Comparison of ENCODE assay signal across 8 cellular contexts in genomic region chr5:91419571-91420537, GRCh38. TPM values are rescaled to one million over a fixed set of nuclear protein-coding genes. Genes with fewer than 3 reads are reported as not detected.
DNase-seq lines count a peak whose midpoint lies in the region; ATAC-seq lines count a peak whose summit lies in the region.

No MANE protein-coding gene starts in this region.

- peak; percentile 47 for ATAC-seq in GM18870 (IDR thresholded peaks at IDR 0.05; ENCODE audit: unreplicated experiment)
- peak in 1 of 2 donors; percentile 35 for ATAC-seq in left cardiac atrium
- ATAC-seq in sciatic nerve: peak; percentile 76
- ATAC-seq in HG02970 (IDR thresholded peaks at IDR 0.05; ENCODE audit: low FRiP score, unreplicated experiment): no peak

- H3K4me1 Mint-ChIP-seq in activated naive CD8-positive, alpha-beta T cell treated with anti-CD3 and anti-CD28 coated beads for 36 hours: peaks cover 21% of the 10 kb centered on the region

- H3K9me3 Mint-ChIP-seq in activated naive CD8-positive, alpha-beta T cell treated with anti-CD3 and anti-CD28 coated beads for 36 hours: peaks cover 2% of the 10 kb centered on the region

- H3K36me3 Mint-ChIP-seq in activated naive CD8-positive, alpha-beta T cell treated with anti-CD3 and anti-CD28 coated beads for 36 hours: no peaks in the 10 kb centered on the region

- H3K27me3 Mint-ChIP-seq in activated naive CD8-positive, alpha-beta T cell treated with anti-CD3 and anti-CD28 coated beads for 36 hours: no peaks in the 10 kb centered on the region

- no peak overlapping the region for H3K27ac Mint-ChIP-seq in activated naive CD8-positive, alpha-beta T cell treated with anti-CD3 and anti-CD28 coated beads for 36 hours

- H3K4me3 Mint-ChIP-seq in activated naive CD8-positive, alpha-beta T cell treated with anti-CD3 and anti-CD28 coated beads for 36 hours: no peak overlapping the region

- DNase-seq in AG08395 (ENCODE audit: low spot score) (peak; percentile 52), M059J (ENCODE audit: low read depth) (peak; percentile 58), SKM-1 (lab: John Stamatoyannopoulos, UW; ENCODE audit: unreplicated experiment) (peak; percentile 49), left cardiac atrium (peak; percentile 59), sciatic nerve (ENCODE audit: low spot score) (peak; percentile 84)
- peak; percentile 47 for DNase-seq in activated naive CD8-positive, alpha-beta T cell treated with anti-CD3 and anti-CD28 coated beads for 36 hours

- intact Hi-C loops in left cardiac atrium (cut with DNase I): loop anchor here in 1 of 2 donors (2.0 to 5.0 kb wide), 3 partner anchors 488 to 618 kb away; no protein-coding TSS in a partner anchor
- intact Hi-C loops in sciatic nerve (cut with DNase I): no loop called here

RNA-seq across cellular contexts. Expression of gene ARRDC3, which starts 36.7 kb away (rescaled TPM):
- 54.3 and 60.2 TPM in 2 replicates for total RNA-seq in M059J (2014; rRNA removed; shearing (Covaris generic))
- 10 to 100 TPM; 19.4 to 19.6 TPM for total RNA-seq in activated naive CD8-positive, alpha-beta T cell treated with anti-CD3 and anti-CD28 coated beads for 36 hours
- total RNA-seq in left cardiac atrium (10 to 100 TPM; 18.9 to 23.7 TPM), sciatic nerve (178 TPM)
